Comparison of ENCODE assay signal across 30 cellular contexts in genomic region chr1:177960939-177961622, GRCh38. TPM values are rescaled to one million over a fixed set of nuclear protein-coding genes. Genes with fewer than 3 reads are reported as not detected.
"Had no signal": no experiment of that assay in that cellular context is flagged by ENCODE, and none has a peak within 500 bp of the region (broad histone marks: within the 10 kb centered on the region; RNA-seq: fewer than 3 reads in every experiment).

No MANE protein-coding gene starts in this region.

- ATAC-seq: effector memory CD8-positive, alpha-beta T cell; foreskin keratinocyte; heart left ventricle; left lung; naive thymus-derived CD4-positive, alpha-beta T cell; right cardiac atrium; stimulated activated naive CD8-positive, alpha-beta T cell treated with anti-CD3 and anti-CD28 coated beads, Interleukin-15, Interleukin-2, amounts not matched to agents 100 U/mL and 50 U/mL, for 24 hours had no signal

- DNase-seq: activated CD4-positive, alpha-beta memory T cell treated with anti-CD3 and anti-CD28 coated beads for 36 hours; activated CD4-positive, alpha-beta T cell treated with anti-CD3 and anti-CD28 coated beads, Interleukin-2, amount 10 ng/mL, durations not matched to agents 24 days and 14 days; activated CD4-positive, CD25-positive, alpha-beta regulatory T cell treated with anti-CD3 and anti-CD28 coated beads, Interleukin-2, amount 50 U/mL, for 72 hours; activated CD8-positive, alpha-beta memory T cell treated with anti-CD3 and anti-CD28 coated beads, Interleukin-2, amount 50 U/mL, for 48 hours; activated gamma-delta T cell; activated naive CD4-positive, alpha-beta T cell treated with anti-CD3 and anti-CD28 coated beads, Interleukin-2, amount 10 ng/mL, durations not matched to agents 7 days and 5 days; activated naive CD8-positive, alpha-beta T cell treated with anti-CD3 and anti-CD28 coated beads, Interleukin-2, amount 10 ng/mL, durations not matched to agents 7 days and 5 days; activated T-cell treated with anti-CD3 and anti-CD28 coated beads, Interleukin-2, amount 50 U/mL, for 24 hours; brain microvascular endothelial cell; effector memory CD8-positive, alpha-beta T cell; erythroblast; foreskin keratinocyte; heart left ventricle; kidney glomerular epithelial cell; left lung; naive thymus-derived CD4-positive, alpha-beta T cell; right cardiac atrium; stimulated activated CD4-positive, alpha-beta T cell treated with anti-CD3 and anti-CD28 coated beads, Interleukin-12 subunit alpha, Interleukin-12 subunit beta, amount 100 ng/mL, for 4 hours; stimulated activated CD4-positive, alpha-beta T cell treated with anti-CD3 and anti-CD28 coated beads, Interleukin-4, amount 100 ng/mL, for 1 hour; stimulated activated naive CD8-positive, alpha-beta T cell treated with anti-CD3 and anti-CD28 coated beads, Interleukin-15, Interleukin-2, amounts not matched to agents 100 U/mL and 50 U/mL, for 24 hours; T-helper 1 cell; T-helper 9 cell; upper lobe of left lung; WERI-Rb-1 had no signal

- H3K27me3 ChIP-seq: brain microvascular endothelial cell, foreskin keratinocyte, heart left ventricle, left lung, upper lobe of left lung, vagina had no signal

- H3K27ac ChIP-seq: brain microvascular endothelial cell, coronary artery, foreskin keratinocyte, heart left ventricle, left lung, parathyroid adenoma, skin epidermis, upper lobe of left lung, vagina, WERI-Rb-1 had no signal

- H3K36me3 Mint-ChIP-seq: activated CD4-positive, alpha-beta memory T cell treated with anti-CD3 and anti-CD28 coated beads for 36 hours; activated naive CD4-positive, alpha-beta T cell treated with anti-CD3 and anti-CD28 coated beads, Interleukin-2, amount 10 ng/mL, durations not matched to agents 7 days and 5 days; activated naive CD8-positive, alpha-beta T cell treated with anti-CD3 and anti-CD28 coated beads, Interleukin-2, amount 10 ng/mL, durations not matched to agents 7 days and 5 days; mesothelial cell of epicardium; naive thymus-derived CD4-positive, alpha-beta T cell had no signal

- H3K27ac Mint-ChIP-seq: activated CD4-positive, alpha-beta memory T cell treated with anti-CD3 and anti-CD28 coated beads for 36 hours; activated CD4-positive, alpha-beta T cell treated with anti-CD3 and anti-CD28 coated beads, Interleukin-2, amount 10 ng/mL, durations not matched to agents 24 days and 14 days; activated naive CD4-positive, alpha-beta T cell treated with anti-CD3 and anti-CD28 coated beads, Interleukin-2, amount 10 ng/mL, durations not matched to agents 7 days and 5 days; activated naive CD8-positive, alpha-beta T cell treated with anti-CD3 and anti-CD28 coated beads, Interleukin-2, amount 10 ng/mL, durations not matched to agents 7 days and 5 days; activated T-cell treated with anti-CD3 and anti-CD28 coated beads, Interleukin-2, amount 50 U/mL, for 24 hours; effector memory CD8-positive, alpha-beta T cell; mesothelial cell of epicardium; naive thymus-derived CD4-positive, alpha-beta T cell had no signal

- H3K4me3 Mint-ChIP-seq: activated CD4-positive, alpha-beta memory T cell treated with anti-CD3 and anti-CD28 coated beads for 36 hours; activated CD4-positive, alpha-beta T cell treated with anti-CD3 and anti-CD28 coated beads, Interleukin-2, amount 10 ng/mL, durations not matched to agents 24 days and 14 days; activated naive CD4-positive, alpha-beta T cell treated with anti-CD3 and anti-CD28 coated beads, Interleukin-2, amount 10 ng/mL, durations not matched to agents 7 days and 5 days; activated naive CD8-positive, alpha-beta T cell treated with anti-CD3 and anti-CD28 coated beads, Interleukin-2, amount 10 ng/mL, durations not matched to agents 7 days and 5 days; activated T-cell treated with anti-CD3 and anti-CD28 coated beads, Interleukin-2, amount 50 U/mL, for 24 hours; effector memory CD8-positive, alpha-beta T cell; mesothelial cell of epicardium; naive thymus-derived CD4-positive, alpha-beta T cell had no signal

- H3K27me3 Mint-ChIP-seq: activated CD4-positive, alpha-beta memory T cell treated with anti-CD3 and anti-CD28 coated beads for 36 hours; activated CD4-positive, alpha-beta T cell treated with anti-CD3 and anti-CD28 coated beads, Interleukin-2, amount 10 ng/mL, durations not matched to agents 24 days and 14 days; activated naive CD4-positive, alpha-beta T cell treated with anti-CD3 and anti-CD28 coated beads, Interleukin-2, amount 10 ng/mL, durations not matched to agents 7 days and 5 days; activated naive CD8-positive, alpha-beta T cell treated with anti-CD3 and anti-CD28 coated beads, Interleukin-2, amount 10 ng/mL, durations not matched to agents 7 days and 5 days; activated T-cell treated with anti-CD3 and anti-CD28 coated beads, Interleukin-2, amount 50 U/mL, for 24 hours; effector memory CD8-positive, alpha-beta T cell had no signal

- H3K4me3 ChIP-seq: coronary artery, heart left ventricle, left lung, skin epidermis, upper lobe of left lung, vagina had no signal

- H3K9me3 Mint-ChIP-seq: activated CD4-positive, alpha-beta memory T cell treated with anti-CD3 and anti-CD28 coated beads for 36 hours; activated CD4-positive, alpha-beta T cell treated with anti-CD3 and anti-CD28 coated beads, Interleukin-2, amount 10 ng/mL, durations not matched to agents 24 days and 14 days; activated naive CD4-positive, alpha-beta T cell treated with anti-CD3 and anti-CD28 coated beads, Interleukin-2, amount 10 ng/mL, durations not matched to agents 7 days and 5 days; activated naive CD8-positive, alpha-beta T cell treated with anti-CD3 and anti-CD28 coated beads, Interleukin-2, amount 10 ng/mL, durations not matched to agents 7 days and 5 days; activated T-cell treated with anti-CD3 and anti-CD28 coated beads, Interleukin-2, amount 50 U/mL, for 24 hours; mesothelial cell of epicardium had no signal

- H3K4me1 Mint-ChIP-seq: activated CD4-positive, alpha-beta T cell treated with anti-CD3 and anti-CD28 coated beads, Interleukin-2, amount 10 ng/mL, durations not matched to agents 24 days and 14 days; activated naive CD4-positive, alpha-beta T cell treated with anti-CD3 and anti-CD28 coated beads, Interleukin-2, amount 10 ng/mL, durations not matched to agents 7 days and 5 days; activated naive CD8-positive, alpha-beta T cell treated with anti-CD3 and anti-CD28 coated beads, Interleukin-2, amount 10 ng/mL, durations not matched to agents 7 days and 5 days; naive thymus-derived CD4-positive, alpha-beta T cell had no signal

RNA-seq across cellular contexts. Expression of gene SEC16B, which starts 8.8 kb away (rescaled TPM):
- total RNA-seq: activated CD4-positive, alpha-beta memory T cell treated with anti-CD3 and anti-CD28 coated beads for 36 hours; activated CD4-positive, alpha-beta T cell treated with anti-CD3 and anti-CD28 coated beads, Interleukin-2, amount 10 ng/mL, durations not matched to agents 24 days and 14 days; activated CD8-positive, alpha-beta memory T cell treated with anti-CD3 and anti-CD28 coated beads for 36 hours had no signal
